Comparison of ENCODE assay signal across 28 cellular contexts in the genomic region with DNA sequence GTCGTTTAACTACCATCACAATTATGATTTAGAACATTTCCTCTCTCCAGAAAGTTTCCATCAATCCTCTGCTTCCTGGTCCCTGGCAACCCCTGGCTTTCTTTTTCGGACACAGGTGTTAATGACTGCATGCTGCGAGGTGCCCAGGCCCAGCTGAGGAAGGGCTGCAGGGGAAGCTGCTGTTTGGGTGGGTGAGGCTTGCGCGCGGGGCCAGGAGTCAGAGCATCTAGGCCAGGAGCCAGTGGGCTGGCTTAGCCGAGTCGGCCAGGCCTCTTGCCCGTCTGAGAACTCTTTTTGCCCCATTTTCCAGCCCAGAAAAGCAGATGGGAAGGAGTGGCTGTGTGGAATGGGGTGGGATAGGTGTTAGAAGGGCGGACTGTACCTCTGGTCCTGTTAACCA.
"Had no signal": no experiment of that assay in that cellular context is flagged by ENCODE, and none has a peak within 500 bp of the region (broad histone marks: within the 10 kb centered on the region; RNA-seq: fewer than 3 reads in every experiment).

No MANE protein-coding gene starts in this region.

- H3K9me3 ChIP-seq: esophagus squamous epithelium, left lung, testis, transverse colon had no signal

- H3K27ac ChIP-seq: epithelial cell of prostate, esophagus squamous epithelium, heart right ventricle, left lung, skin epidermis, testis, transverse colon had no signal

- ATAC-seq: activated naive CD4-positive, alpha-beta T cell treated with anti-CD3 and anti-CD28 coated beads, Interleukin-2, amount 50 U/mL, for 72 hours; activated T-cell treated with anti-CD3 and anti-CD28 coated beads, Interleukin-2, amount 50 U/mL, for 4 hours; activated T-helper 17 cell treated with anti-CD3 and anti-CD28 coated beads, Interleukin-2, amount 50 U/mL, for 72 hours; heart right ventricle; left lung; naive thymus-derived CD4-positive, alpha-beta T cell; right cardiac atrium; SK-N-SH treated with all-trans-retinoic acid at 6 μM for 48 hours had no signal

- DNase-seq: activated CD4-positive, alpha-beta memory T cell treated with anti-CD3 and anti-CD28 coated beads for 36 hours; activated CD4-positive, alpha-beta T cell treated with anti-CD3 and anti-CD28 coated beads, Interleukin-2, amount 10 ng/mL, durations not matched to agents 24 days and 14 days; activated CD4-positive, CD25-positive, alpha-beta regulatory T cell treated with anti-CD3 and anti-CD28 coated beads, Interleukin-2, amount 50 U/mL, for 72 hours; activated CD8-positive, alpha-beta memory T cell treated with anti-CD3 and anti-CD28 coated beads, Interleukin-2, amount 50 U/mL, for 4 hours; activated naive CD4-positive, alpha-beta T cell; activated T-cell treated with anti-CD3 and anti-CD28 coated beads, Interleukin-2, amount 50 U/mL, for 4 hours; anterior cingulate cortex; dermis blood vessel endothelial cell; effector CD4-positive, alpha-beta T cell; esophagus squamous epithelium; foreskin melanocyte; heart right ventricle; kidney glomerular epithelial cell; left lung; midbrain; naive thymus-derived CD4-positive, alpha-beta T cell; stimulated activated CD4-positive, alpha-beta T cell treated with anti-CD3 and anti-CD28 coated beads, Interleukin-1b, Interleukin-23, amount 100 ng/mL, for 48 hours; stimulated activated CD4-positive, alpha-beta T cell treated with anti-CD3 and anti-CD28 coated beads, Interleukin-4, amount 100 ng/mL, for 4 hours; stimulated activated naive CD4-positive, alpha-beta T cell; T-helper 2 cell; testis; transverse colon had no signal

- H3K4me1 ChIP-seq: testis had no signal

- H3K27me3 ChIP-seq: heart right ventricle, left lung, testis, transverse colon had no signal

- H3K4me3 ChIP-seq: esophagus squamous epithelium, heart right ventricle, left lung, skin epidermis, testis, transverse colon had no signal

- H3K36me3 ChIP-seq: esophagus squamous epithelium, left lung, transverse colon had no signal
